8 cellular contexts compared by ENCODE assay signal in the genomic region with DNA sequence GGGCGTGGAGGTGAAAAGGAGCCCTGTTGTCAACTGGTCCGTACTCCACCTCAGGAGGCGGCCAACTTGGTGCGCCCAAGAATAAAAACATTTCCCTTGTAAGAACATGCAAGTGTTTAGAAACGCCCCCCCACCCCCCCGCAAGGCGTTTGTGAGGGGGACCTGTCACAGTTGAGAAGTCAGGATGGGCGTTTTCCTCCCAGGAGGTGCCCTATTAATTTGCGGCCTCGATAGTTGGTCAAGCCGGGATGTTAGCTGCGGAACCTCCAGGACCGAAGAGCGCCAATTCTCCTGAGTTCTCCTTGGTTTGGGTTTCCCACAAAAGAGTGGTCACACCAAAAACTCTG. TPM values are rescaled to one million over a fixed set of nuclear protein-coding genes. Genes with fewer than 3 reads are reported as not detected.
DNase-seq lines count a peak whose midpoint lies in the region; ATAC-seq and TF ChIP-seq lines count a peak whose summit lies in the region.

No MANE protein-coding gene starts in this region.

- peaks cover 0 to 4% of the 10 kb centered on the region in 2 donors for H3K36me3 Mint-ChIP-seq in CD14-positive monocyte
- peaks cover 19% of the 10 kb centered on the region for H3K36me3 Mint-ChIP-seq in activated naive CD8-positive, alpha-beta T cell treated with anti-CD3 and anti-CD28 coated beads for 36 hours

- peak; percentile 4 for ATAC-seq in GM21786 (IDR thresholded peaks at IDR 0.05; ENCODE audit: unreplicated experiment)

- peak overlapping the region; percentile 91 for H2AFZ ChIP-seq in OCI-LY3 (ENCODE audit: low read depth, low read length)

- no peak for TF ChIP-seq CTCF in CD14-positive monocyte (IDR thresholded peaks at IDR 0.05)
- no peak for TF ChIP-seq CTCF in OCI-LY3 (IDR thresholded peaks at IDR 0.05; ENCODE audit: low read depth, low read length)

- DNase-seq in CD14-positive monocyte (ENCODE audit: low spot score) (peak; percentile 47), hypothalamus (lab: John Stamatoyannopoulos, UW) (peak in 30 of 51 donors; percentile 20 to 87 (median 51)), NCI-H748 (lab: John Stamatoyannopoulos, UW; ENCODE audit: unreplicated experiment) (no peak), NCI-H187 treated with DMSO at 0.1 percent for 48 hours (lab: John Stamatoyannopoulos, UW) (no peak)
- no peak for DNase-seq in activated naive CD8-positive, alpha-beta T cell treated with anti-CD3 and anti-CD28 coated beads for 36 hours
- peak; percentile 40 to 44 for DNase-seq in stimulated activated CD4-positive, alpha-beta T cell treated with anti-CD3 and anti-CD28 coated beads, Interleukin-15, amount 100 ng/mL, for 48 hours (ENCODE audit: low read depth in 2 of 2)

- peak overlapping the region; percentile 72 for H3K4me2 ChIP-seq in OCI-LY3 (ENCODE audit: low read length)

- H3K36me3 ChIP-seq in OCI-LY3 (replicated peaks; ENCODE audit: low read depth, low read length), result peaks cover 5% of the 10 kb centered on the region

- peaks cover 0 to 1% (median 0%) of the 10 kb centered on the region in 3 donors for H3K27me3 Mint-ChIP-seq in CD14-positive monocyte (ENCODE audit: low read depth in 3 of 3)
- H3K27me3 Mint-ChIP-seq in activated naive CD8-positive, alpha-beta T cell treated with anti-CD3 and anti-CD28 coated beads for 36 hours, result peaks cover 25% of the 10 kb centered on the region

- peak overlapping the region; percentile 93 to 98 (median 97) for H3K27ac Mint-ChIP-seq in CD14-positive monocyte
- peak overlapping the region; percentile 98 for H3K27ac Mint-ChIP-seq in activated naive CD8-positive, alpha-beta T cell treated with anti-CD3 and anti-CD28 coated beads for 36 hours

- peaks cover 33% of the 10 kb centered on the region for H3K79me2 ChIP-seq in OCI-LY3 (ENCODE audit: low read length)

- H3K4me3 Mint-ChIP-seq in CD14-positive monocyte, result peak overlapping the region; percentile 98 to 100
- H3K4me3 Mint-ChIP-seq in activated naive CD8-positive, alpha-beta T cell treated with anti-CD3 and anti-CD28 coated beads for 36 hours, result peak overlapping the region; percentile 99

- intact Hi-C loops in CD14-positive monocyte (cut with micrococcal nuclease), result loop anchor here (1.0 to 2.0 kb wide), 3 partner anchors 35 to 45 kb away; partner anchors contain the start of gene HMGB2 (in 2 of the 2)

- H3K4me3 ChIP-seq in OCI-LY3 (ENCODE audit: low read length), result peak overlapping the region; percentile 86

- peaks cover 0 to 2% (median 0%) of the 10 kb centered on the region in 7 donors for H3K9me3 Mint-ChIP-seq in CD14-positive monocyte
- no peaks in the 10 kb centered on the region for H3K9me3 Mint-ChIP-seq in activated naive CD8-positive, alpha-beta T cell treated with anti-CD3 and anti-CD28 coated beads for 36 hours

- no peaks in the 10 kb centered on the region for H3K9me3 ChIP-seq in OCI-LY3 (ENCODE audit: insufficient read depth, low read length)

- peaks cover 17% of the 10 kb centered on the region for H3K4me1 ChIP-seq in OCI-LY3 (ENCODE audit: low read length)

- no peaks in the 10 kb centered on the region for H4K20me1 ChIP-seq in OCI-LY3 (ENCODE audit: insufficient read depth, low read length)

- no peaks in the 10 kb centered on the region for H3K27me3 ChIP-seq in OCI-LY3 (ENCODE audit: low read depth, low read length)

- peaks cover 34% of the 10 kb centered on the region for H3K4me1 Mint-ChIP-seq in CD14-positive monocyte
- peaks cover 25% of the 10 kb centered on the region for H3K4me1 Mint-ChIP-seq in activated naive CD8-positive, alpha-beta T cell treated with anti-CD3 and anti-CD28 coated beads for 36 hours

- H3K9ac ChIP-seq in OCI-LY3 (ENCODE audit: low read length), result peak overlapping the region; percentile 88

- H3K27ac ChIP-seq in OCI-LY3 (ENCODE audit: low read length), result peak overlapping the region; percentile 64

RNA-seq across cellular contexts. Expression of gene SAP30, which starts 0.7 kb away (rescaled TPM):
- polyA plus RNA-seq in CD14-positive monocyte, result 10 to 100 TPM; 16.5 to 32.2 TPM
- 10 to 100 TPM; 24.6 to 25.0 TPM for total RNA-seq in activated naive CD8-positive, alpha-beta T cell treated with anti-CD3 and anti-CD28 coated beads for 36 hours

RNA-seq across cellular contexts. Expression of gene SCRG1, which starts 28.8 kb away (rescaled TPM):
- polyA plus RNA-seq in CD14-positive monocyte, result under 1 TPM; 0.08 to 0.24 TPM
- total RNA-seq in activated naive CD8-positive, alpha-beta T cell treated with anti-CD3 and anti-CD28 coated beads for 36 hours, result not detected

RNA-seq across cellular contexts. Expression of gene HMGB2, which starts 35.9 kb away (rescaled TPM):
- 100 to 1,000 TPM; 248 to 299 TPM for polyA plus RNA-seq in CD14-positive monocyte
- total RNA-seq in activated naive CD8-positive, alpha-beta T cell treated with anti-CD3 and anti-CD28 coated beads for 36 hours, result 100 to 1,000 TPM; 516 to 518 TPM

Comparison
In these comparisons a context has a peak if more than half of its experiments do, and no peak if none do; other contexts are left out.
1. DNase-seq: peak in CD14-positive monocyte (single experiment), hypothalamus (30 of 51) and stimulated activated CD4-positive, alpha-beta T cell treated with anti-CD3 and anti-CD28 coated beads, Interleukin-15, amount 100 ng/mL, for 48 hours (2 of 2); none in activated naive CD8-positive, alpha-beta T cell treated with anti-CD3 and anti-CD28 coated beads for 36 hours (single experiment), NCI-H748 (single experiment) and NCI-H187 treated with DMSO at 0.1 percent for 48 hours (single experiment).